In the genomic region with DNA sequence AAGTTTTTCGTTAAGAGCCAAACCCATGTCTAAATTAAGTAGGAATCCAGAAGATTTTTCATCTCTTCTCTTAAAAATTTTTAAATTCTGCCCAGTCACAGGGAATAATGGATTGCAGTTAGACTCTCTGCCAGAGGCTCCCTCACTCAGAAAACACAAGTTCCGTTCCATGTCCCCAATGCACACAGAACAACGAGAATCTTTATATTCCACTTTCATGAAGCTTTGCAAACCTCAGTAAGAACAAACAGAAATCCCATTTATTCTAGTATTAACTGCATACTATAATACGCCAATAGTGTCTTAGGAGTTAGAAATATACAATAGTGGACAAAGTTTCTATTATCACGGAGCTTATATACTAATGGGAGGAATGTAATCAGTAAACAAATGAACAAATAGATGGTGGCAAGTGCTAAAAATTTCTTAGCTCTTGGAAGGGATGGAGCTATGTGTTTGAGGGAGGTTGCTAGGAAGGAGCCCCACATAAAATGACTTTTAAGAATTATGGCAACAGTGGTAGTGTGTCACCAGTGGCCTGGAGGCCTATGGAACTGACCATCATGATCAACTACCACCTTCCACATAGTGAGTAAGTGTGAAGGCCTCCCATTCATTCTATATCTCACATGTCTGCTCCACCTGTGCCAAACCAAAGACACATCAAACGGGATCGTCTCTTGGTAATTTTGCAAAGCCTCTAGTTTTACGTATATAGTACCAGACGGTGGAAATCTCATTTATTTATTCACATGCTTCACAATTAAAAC, we compare ENCODE assay signal across 14 cellular contexts. TPM values are rescaled to one million over a fixed set of nuclear protein-coding genes. Genes with fewer than 3 reads are reported as not detected.
DNase-seq lines count a peak whose midpoint lies in the region; ATAC-seq and TF ChIP-seq lines count a peak whose summit lies in the region.
"Had no signal": no experiment of that assay in that cellular context is flagged by ENCODE, and none has a peak within 500 bp of the region (broad histone marks: within the 10 kb centered on the region; RNA-seq: fewer than 3 reads in every experiment).

No MANE protein-coding gene starts in this region.

- H3K27me3 ChIP-seq in CD4-positive, alpha-beta T cell (ENCODE audit: control insufficient read depth, insufficient read depth, low read length), result no peaks in the 10 kb centered on the region
- H3K27me3 ChIP-seq in osteoblast (ENCODE audit: insufficient read depth, low read length), result no peaks in the 10 kb centered on the region
- no peaks in the 10 kb centered on the region for H3K27me3 ChIP-seq in hepatocyte
- no peaks in the 10 kb centered on the region for H3K27me3 ChIP-seq in neuronal stem cell (ENCODE audit: control insufficient read depth in 3 of 3, insufficient read depth in 3 of 3, low read depth in 1 of 3, low read length in 3 of 3)
- H3K27me3 ChIP-seq in upper lobe of left lung, result no peaks in the 10 kb centered on the region
- H3K27me3 ChIP-seq: colonic mucosa, heart right ventricle had no signal

- H4K8ac ChIP-seq in neuronal stem cell (ENCODE audit: low read depth, low read length), result no peak overlapping the region

- H2AFZ ChIP-seq in osteoblast (ENCODE audit: low read length), result no peak overlapping the region
- no peak overlapping the region for H2AFZ ChIP-seq in hepatocyte
- no peak overlapping the region for H2AFZ ChIP-seq in neuronal stem cell (ENCODE audit: low read length)

- peaks cover 64% of the 10 kb centered on the region for H3K4me1 ChIP-seq in osteoblast (ENCODE audit: insufficient read depth, low read length)
- peaks cover 10% of the 10 kb centered on the region for H3K4me1 ChIP-seq in hepatocyte (ENCODE audit: insufficient read depth)
- H3K4me1 ChIP-seq in neuronal stem cell (ENCODE audit: control insufficient read depth in 2 of 2, insufficient read depth in 1 of 2, low read depth in 1 of 2, low read length in 2 of 2), result peaks cover 0 to 2% of the 10 kb centered on the region in 2 donors
- peaks cover 72 to 86% (median 76%) of the 10 kb centered on the region in 4 donors for H3K4me1 ChIP-seq in upper lobe of left lung

- no peaks in the 10 kb centered on the region for H3K9me3 Mint-ChIP-seq in CD4-positive, alpha-beta T cell
- no peaks in the 10 kb centered on the region for H3K9me3 Mint-ChIP-seq in IgD-negative memory B cell
- H3K9me3 Mint-ChIP-seq in central memory CD8-positive, alpha-beta T cell, result no peaks in the 10 kb centered on the region

- H3K36me3 Mint-ChIP-seq in CD4-positive, alpha-beta T cell (ENCODE audit: low read depth), result no peaks in the 10 kb centered on the region
- H3K36me3 Mint-ChIP-seq in IgD-negative memory B cell, result no peaks in the 10 kb centered on the region
- H3K36me3 Mint-ChIP-seq in central memory CD8-positive, alpha-beta T cell (ENCODE audit: insufficient read depth), result peaks cover 24% of the 10 kb centered on the region

- CTCF ChIA-PET in CD4-positive, alpha-beta T cell (lab: Charles Lee), result interaction anchor here (0.9 to 1.3 kb wide), 2 partner anchors 150 to 189 kb away, joined by 4 read pairs; a partner anchor contains a TSS

- H3K4me2 ChIP-seq in osteoblast (ENCODE audit: insufficient read depth, low read length), result peak overlapping the region; percentile 23
- no peak overlapping the region for H3K4me2 ChIP-seq in hepatocyte
- no peak overlapping the region for H3K4me2 ChIP-seq in neuronal stem cell (ENCODE audit: insufficient read depth, low read length, poor library complexity, severe bottlenecking)

- H4K20me1 ChIP-seq in osteoblast (ENCODE audit: insufficient read depth, low read length) (peaks cover 63% of the 10 kb centered on the region), hepatocyte (ENCODE audit: insufficient read depth, poor library complexity, severe bottlenecking) (peaks cover 91% of the 10 kb centered on the region)

- no peak for TF ChIP-seq CTCF in CD4-positive, alpha-beta T cell (IDR thresholded peaks at IDR 0.05)
- TF ChIP-seq CTCF in osteoblast (IDR thresholded peaks at IDR 0.05; ENCODE audit: extremely low read depth, low read depth, low read length) (no peak), hepatocyte (IDR thresholded peaks at IDR 0.05; ENCODE audit: poor library complexity) (no peak), upper lobe of left lung (IDR thresholded peaks at IDR 0.05) (no peak)

- H3K27ac ChIP-seq in CD4-positive, alpha-beta T cell (ENCODE audit: low read depth, low read length), result no peak overlapping the region
- H3K27ac ChIP-seq in osteoblast (ENCODE audit: low read depth, low read length) (peak overlapping the region; percentile 54), hepatocyte (no peak overlapping the region), neuronal stem cell (replicated peaks; ENCODE audit: low read length) (no peak overlapping the region), upper lobe of left lung (peak overlapping the region in 2 of 4 donors; percentile 24 to 63)
- H3K27ac ChIP-seq: colonic mucosa had no signal

- H3K23ac ChIP-seq in neuronal stem cell (ENCODE audit: low read depth, low read length, poor library complexity), result no peak overlapping the region

- H3K27me3 Mint-ChIP-seq in CD4-positive, alpha-beta T cell, result no peaks in the 10 kb centered on the region
- no peaks in the 10 kb centered on the region for H3K27me3 Mint-ChIP-seq in IgD-negative memory B cell
- H3K27me3 Mint-ChIP-seq in central memory CD8-positive, alpha-beta T cell, result no peaks in the 10 kb centered on the region

- no peak overlapping the region for H2BK120ac ChIP-seq in neuronal stem cell (ENCODE audit: low read depth, low read length)

- 86% methylated on average over 9 of the region's 9 CpGs for WGBS in hepatocyte (ENCODE audit: low lambda C conversion rate, missing lambda C conversion rate)
- WGBS in neuronal stem cell (ENCODE audit: extremely low coverage in 2 of 2, insufficient read length in 2 of 2, insufficient replicate concordance in 1 of 2), 2 donors, result no CpG with 5 or more reads among the region's 9 CpGs
- WGBS in upper lobe of left lung, 2 donors, result 73 to 77% methylated on average over 9 of the region's 9 CpGs

- no peak for DNase-seq in CD4-positive, alpha-beta T cell
- no peak for DNase-seq in central memory CD8-positive, alpha-beta T cell (ENCODE audit: low spot score in 2 of 2)
- DNase-seq in osteoblast (ENCODE audit: insufficient read length, low spot score, missing footprints) (no peak), hepatocyte (ENCODE audit: low spot score) (no peak), neuronal stem cell (ENCODE audit: low spot score) (no peak), upper lobe of left lung (no peak)
- DNase-seq: colonic mucosa; COR-L47; heart right ventricle; NCI-H1694; NK-92 treated with Interleukin-12 subunit alpha and Interleukin-12 subunit beta, amount 100 ng/mL, for 24 hours; stimulated activated CD4-positive, alpha-beta T cell treated with anti-CD3 and anti-CD28 coated beads, Interleukin-12 subunit alpha, Interleukin-12 subunit beta, amount 100 ng/mL, for 4 hours had no signal

- H3K4ac ChIP-seq in neuronal stem cell (ENCODE audit: low read length), result no peak overlapping the region

- no peaks in the 10 kb centered on the region for H3K9me2 ChIP-seq in hepatocyte (replicated peaks; ENCODE audit: insufficient read depth)

- no peaks in the 10 kb centered on the region for H3K36me3 ChIP-seq in osteoblast (ENCODE audit: insufficient read depth, low read length)
- no peaks in the 10 kb centered on the region for H3K36me3 ChIP-seq in hepatocyte (replicated peaks; ENCODE audit: insufficient read depth, low read depth)
- H3K36me3 ChIP-seq in neuronal stem cell (replicated peaks in 1 of 2; ENCODE audit: control insufficient read depth in 2 of 2, insufficient read depth in 2 of 2, low read length in 2 of 2), result peaks cover 0 to 12% of the 10 kb centered on the region in 2 donors
- no peaks in the 10 kb centered on the region for H3K36me3 ChIP-seq in upper lobe of left lung
- H3K36me3 ChIP-seq: colonic mucosa, heart right ventricle had no signal

- H3K4me3 Mint-ChIP-seq in CD4-positive, alpha-beta T cell, result peak overlapping the region; percentile 21
- H3K4me3 Mint-ChIP-seq in IgD-negative memory B cell, result peak overlapping the region in 1 of 4 donors; percentile 35
- peak overlapping the region; percentile 66 for H3K4me3 Mint-ChIP-seq in central memory CD8-positive, alpha-beta T cell

- no peak overlapping the region for H3K18ac ChIP-seq in neuronal stem cell (ENCODE audit: low read length)

- peak overlapping the region; percentile 16 for H3K27ac Mint-ChIP-seq in CD4-positive, alpha-beta T cell
- peak overlapping the region; percentile 23 to 64 (median 30) for H3K27ac Mint-ChIP-seq in IgD-negative memory B cell
- peak overlapping the region; percentile 87 for H3K27ac Mint-ChIP-seq in central memory CD8-positive, alpha-beta T cell (ENCODE audit: low read depth)

- H2BK15ac ChIP-seq in neuronal stem cell (ENCODE audit: low read length), result no peak overlapping the region

- peaks cover 99% of the 10 kb centered on the region for H3K79me2 ChIP-seq in osteoblast (ENCODE audit: insufficient read depth, low read length)
- H3K79me2 ChIP-seq in hepatocyte, result peaks cover 98% of the 10 kb centered on the region

- H3K79me1 ChIP-seq in neuronal stem cell (ENCODE audit: low read depth, low read length), result peaks cover 3% of the 10 kb centered on the region

- POLR2A ChIA-PET in CD4-positive, alpha-beta T cell (lab: Charles Lee), result interaction anchor here (0.8 to 1.2 kb wide), 5 partner anchors 10 to 149 kb away, joined by 3 to 5 read pairs (median 5); a partner anchor contains a TSS

- H3K4me3 ChIP-seq in osteoblast (ENCODE audit: insufficient read depth, low read length) (no peak overlapping the region), hepatocyte (no peak overlapping the region), neuronal stem cell (ENCODE audit: low read length in 2 of 2) (no peak overlapping the region), upper lobe of left lung (no peak overlapping the region)
- H3K4me3 ChIP-seq: colonic mucosa, heart right ventricle had no signal

- no peak overlapping the region for H4K91ac ChIP-seq in neuronal stem cell (ENCODE audit: low read depth, low read length, poor library complexity)

- H2BK5ac ChIP-seq in neuronal stem cell (ENCODE audit: low read length), result no peak overlapping the region

- no peak for TF ChIP-seq POLR2A in upper lobe of left lung (IDR thresholded peaks at IDR 0.05)

- TF ChIP-seq EP300 in upper lobe of left lung (IDR thresholded peaks at IDR 0.05), result no peak

- H3K9ac ChIP-seq in neuronal stem cell (ENCODE audit: low read depth, low read length, poor library complexity), result no peak overlapping the region

- no peak overlapping the region for H2AK5ac ChIP-seq in neuronal stem cell (ENCODE audit: low read depth, low read length)

- H3K9me3 ChIP-seq in CD4-positive, alpha-beta T cell (ENCODE audit: control insufficient read depth, low read length), result no peaks in the 10 kb centered on the region
- H3K9me3 ChIP-seq in osteoblast (ENCODE audit: low read depth, low read length), result no peaks in the 10 kb centered on the region
- no peaks in the 10 kb centered on the region for H3K9me3 ChIP-seq in hepatocyte (ENCODE audit: low read depth)
- peaks cover 0 to 3% of the 10 kb centered on the region in 2 donors for H3K9me3 ChIP-seq in neuronal stem cell (replicated peaks in 1 of 2; ENCODE audit: control insufficient read depth in 2 of 2, insufficient read depth in 1 of 2, low read depth in 1 of 2, low read length in 2 of 2)
- H3K9me3 ChIP-seq in upper lobe of left lung, result no peaks in the 10 kb centered on the region
- H3K9me3 ChIP-seq: colonic mucosa, heart right ventricle had no signal

- no peak for ATAC-seq in CD4-positive, alpha-beta T cell (ENCODE audit: poor library complexity)
- ATAC-seq in central memory CD8-positive, alpha-beta T cell (replicated peaks; ENCODE audit: extremely low read depth, poor library complexity, severe bottlenecking), result no peak
- ATAC-seq in upper lobe of left lung (ENCODE audit: low FRiP score in 2 of 2) (no peak), HG03469 (IDR thresholded peaks at IDR 0.05; ENCODE audit: unreplicated experiment) (no peak)
- ATAC-seq: heart right ventricle had no signal

- H3K14ac ChIP-seq in neuronal stem cell (ENCODE audit: low read length), result no peak overlapping the region

- peaks cover 80% of the 10 kb centered on the region for H3K4me1 Mint-ChIP-seq in CD4-positive, alpha-beta T cell (ENCODE audit: low read depth)
- peaks cover 67 to 78% (median 74%) of the 10 kb centered on the region in 3 donors for H3K4me1 Mint-ChIP-seq in IgD-negative memory B cell
- peaks cover 89% of the 10 kb centered on the region for H3K4me1 Mint-ChIP-seq in central memory CD8-positive, alpha-beta T cell

- H2BK12ac ChIP-seq in neuronal stem cell (ENCODE audit: low read length), result no peak overlapping the region

- intact Hi-C loops in CD4-positive, alpha-beta T cell (cut with DNase I, micrococcal nuclease), result loop anchor here (2.0 to 10.0 kb wide), 6 partner anchors 15 to 248 kb away; a partner anchor contains a TSS

RNA-seq across cellular contexts. Expression of a gene that starts 24.9 kb away (rescaled TPM):
- 10 to 100 TPM; 73.3 to 77.3 TPM for total RNA-seq in CD4-positive, alpha-beta T cell
- 15.2 TPM for polyA plus RNA-seq in IgD-negative memory B cell
- total RNA-seq in osteoblast, result 313 and 324 TPM in 2 replicates
- total RNA-seq in hepatocyte, result 197 and 248 TPM in 2 replicates
- polyA plus RNA-seq in hepatocyte, result 46.4 and 47.7 TPM in 2 replicates
- polyA plus RNA-seq in neuronal stem cell (2013, experiment 1 of 2), result 73.0 TPM
- 70.7 TPM for polyA plus RNA-seq in neuronal stem cell (2013, experiment 2 of 2)
- 100 to 1,000 TPM; 144 to 294 (median 198) TPM for total RNA-seq in upper lobe of left lung

Comparison
In these comparisons a context has a peak if more than half of its experiments do, and no peak if none do; other contexts are left out.
1. H3K27ac Mint-ChIP-seq: peak in every context shown above with its lines; median percentile 87 in central memory CD8-positive, alpha-beta T cell; 30 in IgD-negative memory B cell; 16 in CD4-positive, alpha-beta T cell.